In genomic region chr16:89168381-89169189, GRCh38 we compare ENCODE assay signal across 22 cellular contexts. TPM values are rescaled to one million over a fixed set of nuclear protein-coding genes. Genes with fewer than 3 reads are reported as not detected.
DNase-seq lines count a peak whose midpoint lies in the region; ATAC-seq, FAIRE-seq and TF ChIP-seq lines count a peak whose summit lies in the region.
"Had no signal": no experiment of that assay in that cellular context is flagged by ENCODE, and none has a peak within 500 bp of the region (broad histone marks: within the 10 kb centered on the region; RNA-seq: fewer than 3 reads in every experiment).

No MANE protein-coding gene starts in this region.

- H4K20me1 ChIP-seq in HCT116 (ENCODE audit: insufficient read depth) (no peaks in the 10 kb centered on the region), HepG2 (ENCODE audit: insufficient read depth, low read length) (peaks cover 10% of the 10 kb centered on the region)

- RAD21 ChIA-PET in HCT116 (lab: Charles Lee; ENCODE audit: low non-redundant PET in 1 of 2, low total read pairs in 2 of 2, uncharacterized antibody in 2 of 2, unreplicated experiment in 2 of 2): no interaction called here

- DNase-seq in HCT116 (ENCODE audit: low read depth, low spot score): no peak
- DNase-seq in SJCRH30: peak; percentile 62 to 69
- DNase-seq in HepG2 (ENCODE audit: low spot score): no peak
- DNase-seq in dorsolateral prefrontal cortex: no peak
- DNase-seq in transverse colon: no peak
- no peak for DNase-seq in HTR-8/SVneo (ENCODE audit: insufficient read length, low spot score)
- DNase-seq: activated CD8-positive, alpha-beta T cell treated with anti-CD3 and anti-CD28 coated beads, Interleukin-2, amount 10 ng/mL, durations not matched to agents 7 days and 5 days; activated naive CD4-positive, alpha-beta T cell treated with anti-CD3 and anti-CD28 coated beads, Interleukin-2, amount 50 U/mL, for 16 hours; activated T-cell treated with anti-CD3 and anti-CD28 coated beads, Interleukin-2, amount 50 U/mL, for 72 hours; foreskin melanocyte; H9; kidney glomerular epithelial cell; naive B cell; NCI-H1694 treated with DMSO at 0.1 percent for 48 hours; NCI-H446; SHP77 treated with DMSO at 0.1 percent for 48 hours; stimulated activated naive CD8-positive, alpha-beta T cell treated with anti-CD3 and anti-CD28 coated beads, Interleukin-15, Interleukin-2, amounts not matched to agents 100 U/mL and 50 U/mL, for 24 hours had no signal

- intact Hi-C loops in HCT116 (cut with micrococcal nuclease) (loop anchor here (5.0 kb wide), 1 partner anchor 116 kb away; no protein-coding TSS in a partner anchor), HepG2 (cut with micrococcal nuclease; ENCODE audit: unreplicated experiment) (loop anchor here (5.0 kb wide), 4 partner anchors 226 to 426 kb away; no protein-coding TSS in a partner anchor), dorsolateral prefrontal cortex (cut with DNase I) (loop anchor here in 1 of 2 donors (5.0 kb wide), 2 partner anchors 226 to 431 kb away; no protein-coding TSS in a partner anchor), transverse colon (cut with DNase I; ENCODE audit: low total_unique reads) (no loop called here)

- 36% methylated on average over 14 of the region's 23 CpGs for WGBS in HepG2 (ENCODE audit: low lambda C conversion rate)
- WGBS in transverse colon (ENCODE audit: low coverage in 1 of 2), 2 donors: 50% methylated on average over 23 of the region's 23 CpGs; no CpG with 5 or more reads in 1 of the 2 donors

- no peak overlapping the region for H3K9ac ChIP-seq in HCT116 (ENCODE audit: low read length)
- no peak overlapping the region for H3K9ac ChIP-seq in HepG2 (ENCODE audit: insufficient read depth, low read depth, low read length)

- ATAC-seq in HCT116 (no peak), HepG2 (no peak)
- ATAC-seq: activated CD8-positive, alpha-beta T cell treated with anti-CD3 and anti-CD28 coated beads, Interleukin-2, amount 10 ng/mL, durations not matched to agents 7 days and 5 days; activated T-cell treated with anti-CD3 and anti-CD28 coated beads, Interleukin-2, amount 50 U/mL, for 72 hours; stimulated activated naive CD8-positive, alpha-beta T cell treated with anti-CD3 and anti-CD28 coated beads, Interleukin-15, Interleukin-2, amounts not matched to agents 100 U/mL and 50 U/mL, for 24 hours had no signal

- H3K4me1 ChIP-seq in HCT116 (ENCODE audit: control insufficient read depth in 1 of 2, insufficient read depth in 2 of 2, low read length in 2 of 2) (peaks cover 24 to 40% of the 10 kb centered on the region in 2 experiments), SJCRH30 (peaks cover 32% of the 10 kb centered on the region), HepG2 (ENCODE audit: insufficient read depth, low read length) (peaks cover 53% of the 10 kb centered on the region), transverse colon (peaks cover 16 to 23% (median 20%) of the 10 kb centered on the region in 4 donors)

- peak; percentile 19 for TF ChIP-seq CTCF in C4-2B (conservative IDR thresholded peaks at IDR 0.05)
- TF ChIP-seq CTCF in HCT116 (IDR thresholded peaks at IDR 0.05 in 2 of 3, conservative IDR thresholded peaks at IDR 0.05 in 1 of 3; ENCODE audit: borderline replicate concordance in 1 of 3, insufficient read depth in 1 of 3, low read depth in 2 of 3, low read length in 2 of 3): peak in 2 of 3 experiments; percentile 26 to 39; a peak in 1 of 6 replicates
- 0 out of 2 replicates have a peak, but pooled peaks have one; percentile 17 for TF ChIP-seq CTCF in HepG2 (CRISPR knock-in tag; IDR thresholded peaks at IDR 0.05)
- no peak for TF ChIP-seq CTCF in dorsolateral prefrontal cortex (IDR thresholded peaks at IDR 0.05 in 54 of 56, conservative IDR thresholded peaks at IDR 0.05 in 2 of 56; ENCODE audit: low read depth in 1 of 56, partially characterized antibody in 56 of 56)
- no peak for TF ChIP-seq CTCF in transverse colon (IDR thresholded peaks at IDR 0.05)

- H2AFZ ChIP-seq in HCT116 (ENCODE audit: low read depth, low read length, poor library complexity, severe bottlenecking) (no peak overlapping the region), HepG2 (ENCODE audit: low read length) (no peak overlapping the region)

- BruUV-seq in HCT116 (replicated peaks; lab: Mats Ljungman, UMichigan) (no TSS peak), HepG2 (replicated peaks; lab: Mats Ljungman, UMichigan) (no TSS peak)

- no peaks in the 10 kb centered on the region for H3K79me2 ChIP-seq in HCT116 (ENCODE audit: insufficient read depth, low read length)
- no peaks in the 10 kb centered on the region for H3K79me2 ChIP-seq in HepG2 (ENCODE audit: insufficient read depth, low read length)

- H3K27ac ChIP-seq in C4-2B (no peak overlapping the region), HCT116 (ENCODE audit: low read depth, low read length) (peak overlapping the region; percentile 3; the same call in 1 of the 2 replicates), SJCRH30 (no peak overlapping the region), HepG2 (ENCODE audit: extremely low read length, insufficient read depth, low read length) (no peak overlapping the region), dorsolateral prefrontal cortex (no peak overlapping the region), transverse colon (no peak overlapping the region)
- H3K27ac ChIP-seq: upper lobe of left lung had no signal

- POLR2A ChIA-PET in HCT116 (lab: Charles Lee) (no interaction called here), HepG2 (lab: Yijun Ruan, JAX) (no interaction called here)

- H3K4me3 ChIP-seq in HCT116 (replicated peaks in 1 of 2; ENCODE audit: low read depth in 1 of 2, low read length in 2 of 2): no peak overlapping the region
- no peak overlapping the region for H3K4me3 ChIP-seq in SJCRH30
- no peak overlapping the region for H3K4me3 ChIP-seq in HepG2 (replicated peaks in 1 of 3; ENCODE audit: insufficient read depth in 1 of 3, low read depth in 2 of 3, low read length in 3 of 3)
- H3K4me3 ChIP-seq in dorsolateral prefrontal cortex: no peak overlapping the region
- no peak overlapping the region for H3K4me3 ChIP-seq in transverse colon
- H3K4me3 ChIP-seq: upper lobe of left lung had no signal

- TF ChIP-seq EP300 in HepG2 (IDR thresholded peaks at IDR 0.05; ENCODE audit: low read depth in 2 of 2, low read length in 2 of 2): no peak
- no peak for TF ChIP-seq EP300 in HepG2 (CRISPR knock-in tag; IDR thresholded peaks at IDR 0.05; ENCODE audit: borderline replicate concordance)
- no peak for TF ChIP-seq EP300 in transverse colon (IDR thresholded peaks at IDR 0.05; ENCODE audit: low read depth)

- in situ Hi-C loops in HepG2 (cut with HindIII; ENCODE audit: extremely low pct_ligation_motif_present, low pct_unique_long_range_greater_than_20kb): loop anchor here (5.0 kb wide), 3 partner anchors 231 to 411 kb away; no protein-coding TSS in a partner anchor
- in situ Hi-C loops in transverse colon (cut with MboI; ENCODE audit: low pct_ligation_motif_present in 1 of 4, low pct_unique_long_range_greater_than_20kb in 1 of 4, low sequenced_read_pairs in 3 of 4): loop anchor here in 2 of 4 donors (25.0 kb wide), 1 partner anchor 231 kb away; no protein-coding TSS in a partner anchor

- TF ChIP-seq POLR2A in HCT116 (IDR thresholded peaks at IDR 0.05; ENCODE audit: borderline replicate concordance, extremely low read depth, insufficient read depth, insufficient read length): no peak
- no peak for TF ChIP-seq POLR2A in HepG2 (IDR thresholded peaks at IDR 0.05; ENCODE audit: insufficient read depth in 1 of 2, low read depth in 2 of 2, low read length in 2 of 2)
- TF ChIP-seq POLR2A in transverse colon (IDR thresholded peaks at IDR 0.05): no peak

- no peaks in the 10 kb centered on the region for H3K9me3 ChIP-seq in HCT116 (ENCODE audit: control insufficient read depth in 1 of 2, insufficient read depth in 1 of 2, low read depth in 1 of 2, low read length in 2 of 2)
- H3K9me3 ChIP-seq in SJCRH30 (replicated peaks): no peaks in the 10 kb centered on the region
- no peaks in the 10 kb centered on the region for H3K9me3 ChIP-seq in HepG2 (ENCODE audit: low read length)
- no peaks in the 10 kb centered on the region for H3K9me3 ChIP-seq in transverse colon
- H3K9me3 ChIP-seq: upper lobe of left lung had no signal

- H3K36me3 ChIP-seq in HCT116 (ENCODE audit: control insufficient read depth in 1 of 2, insufficient read depth in 2 of 2, low read length in 2 of 2) (no peaks in the 10 kb centered on the region), SJCRH30 (peaks cover 8% of the 10 kb centered on the region; the same call in 1 of the 2 replicates), HepG2 (replicated peaks in 1 of 2; ENCODE audit: control insufficient read depth in 1 of 2, insufficient read depth in 2 of 2, low read length in 2 of 2) (no peaks in the 10 kb centered on the region), transverse colon (no peaks in the 10 kb centered on the region)
- H3K36me3 ChIP-seq: upper lobe of left lung had no signal

- TF ChIP-seq RAD21 in HCT116 (IDR thresholded peaks at IDR 0.05; ENCODE audit: low read depth) (no peak), HepG2 (CRISPR knock-in tag; IDR thresholded peaks at IDR 0.05) (no peak)

- no peak overlapping the region for H3K4me2 ChIP-seq in HCT116 (ENCODE audit: low read length)
- no peak overlapping the region for H3K4me2 ChIP-seq in HepG2 (ENCODE audit: low read depth, low read length)

- H3K27me3 ChIP-seq in HCT116 (ENCODE audit: insufficient read depth, low read length) (no peaks in the 10 kb centered on the region), SJCRH30 (no peaks in the 10 kb centered on the region; the same call in 1 of the 2 replicates), HepG2 (ENCODE audit: control insufficient read depth in 1 of 2, insufficient read depth in 2 of 2, low read length in 2 of 2) (peaks cover 37 to 80% of the 10 kb centered on the region in 2 experiments), dorsolateral prefrontal cortex (peaks cover 0 to 39% (median 6%) of the 10 kb centered on the region in 45 donors), transverse colon (peaks cover 67% of the 10 kb centered on the region)

- CTCF ChIA-PET in HCT116 (lab: Charles Lee): interaction anchor here (0.6 to 2.1 kb wide), 4 partner anchors 13 to 431 kb away, joined by 3 to 16 read pairs (median 6); partner anchors contain the start of gene APRT
- CTCF ChIA-PET in HepG2 (lab: Yijun Ruan, JAX; ENCODE audit: low intra/inter-chr PET ratio, low total read pairs): interaction anchor here (1.2 to 3.4 kb wide), 3 partner anchors 227 to 329 kb away, joined by 5 to 17 read pairs (median 13); no protein-coding TSS in a partner anchor

- no peaks in the 10 kb centered on the region for H3K9me2 ChIP-seq in HCT116 (ENCODE audit: insufficient read depth)

- FAIRE-seq in HepG2 (lab: Jason Lieb, UNC): no peak
- FAIRE-seq in HTR-8/SVneo (lab: Jason Lieb, UNC): no peak
- FAIRE-seq: astrocyte, colon had no signal

RNA-seq across cellular contexts. Expression of gene CDH15, which starts 3.0 kb away (rescaled TPM):
- total RNA-seq in HCT116 (2021; ENCODE audit: unreplicated experiment) (3.8 TPM), HepG2 (2016; rRNA removed; fragmentation: Illumina TruSeq; extraction: Trizol) (1.4 and 2.2 TPM in 2 replicates), dorsolateral prefrontal cortex (under 1 TPM in 14 of 120 experiments, not detected in 106; 0.16 to 0.81 (median 0.31) TPM), transverse colon (not detected)
- 1.7 and 2.3 TPM in 2 replicates for polyA plus RNA-seq in HCT116 (2012)
- 162 and 186 TPM in 2 replicates for total RNA-seq in SJCRH30 (2014; rRNA removed; shearing (Covaris generic))
- 2.8 and 2.9 TPM in 2 replicates for total RNA-seq in HepG2 (2016; cell fraction: cytosol; rRNA removed; fragmentation: Illumina TruSeq; extraction: Trizol; ENCODE audit: low read depth)
- total RNA-seq in HepG2 (2016; cell fraction: insoluble cytoplasmic fraction; rRNA removed; fragmentation: Illumina TruSeq; extraction: Trizol): 1.4 and 2.2 TPM in 2 replicates
- total RNA-seq in HepG2 (2016; cell fraction: membrane; rRNA removed; fragmentation: Illumina TruSeq; extraction: Trizol): 3.6 and 3.7 TPM in 2 replicates
- 1.6 and 1.8 TPM in 2 replicates for total RNA-seq in HepG2 (2016; cell fraction: nucleus; rRNA removed; fragmentation: Illumina TruSeq; extraction: Trizol)
- polyA plus RNA-seq in HepG2 (2011; rRNA removed): 0.69 and 0.74 TPM in 2 replicates
- polyA plus RNA-seq in HepG2 (2011; cell fraction: cytosol; rRNA removed): 0.37 and 1.2 TPM in 2 replicates
- 1.6 and 2.1 TPM in 2 replicates for polyA plus RNA-seq in HepG2 (2011; cell fraction: nucleus; rRNA removed)
- polyA plus RNA-seq in HepG2 (2012): 0.61 and 0.90 TPM in 2 replicates
- 3.5 and 3.8 TPM in 2 replicates for polyA plus RNA-seq in HepG2 (2016; cell fraction: cytosol; fragmentation: Illumina TruSeq; extraction: Trizol; ENCODE audit: low read depth)
- 1.7 and 2.3 TPM in 2 replicates for polyA plus RNA-seq in HepG2 (2016; cell fraction: insoluble cytoplasmic fraction; fragmentation: Illumina TruSeq; extraction: Trizol; ENCODE audit: low read depth)
- polyA plus RNA-seq in HepG2 (2016; cell fraction: membrane; fragmentation: Illumina TruSeq; extraction: Trizol; ENCODE audit: low read depth): 3.3 and 4.1 TPM in 2 replicates
- polyA plus RNA-seq in HepG2 (2016; cell fraction: nucleus; fragmentation: Illumina TruSeq; extraction: Trizol; ENCODE audit: insufficient read depth, low read depth): 3.3 and 3.4 TPM in 2 replicates
- polyA minus RNA-seq in HepG2 (2011; rRNA and poly(A)+ RNA removed; ENCODE audit: low replicate concordance): 0.62 TPM in 1 of 2 replicates, not detected in the other
- polyA minus RNA-seq in HepG2 (2011; cell fraction: cytosol; rRNA and poly(A)+ RNA removed): 0.40 and 0.62 TPM in 2 replicates
- 0.39 TPM in 1 of 2 replicates, not detected in the other for polyA minus RNA-seq in HepG2 (2011; cell fraction: nucleus; rRNA and poly(A)+ RNA removed)
- total RNA-seq: activated CD8-positive, alpha-beta T cell treated with anti-CD3 and anti-CD28 coated beads, Interleukin-2, amount 10 ng/mL, durations not matched to agents 7 days and 5 days; activated T-cell treated with anti-CD3 and anti-CD28 coated beads, Interleukin-2, amount 50 U/mL, for 72 hours; T-helper 1 cell treated with Interleukin-12 subunit alpha and Interleukin-12 subunit beta and Interleukin-4 antibody, amounts not matched to agents 30 ng/mL and 1 ng/mL, for 36 hours had no signal

RNA-seq across cellular contexts. Expression of gene SLC22A31, which starts 31.8 kb away (rescaled TPM):
- total RNA-seq in HCT116 (2021; ENCODE audit: unreplicated experiment) (53.7 TPM), HepG2 (2016; rRNA removed; fragmentation: Illumina TruSeq; extraction: Trizol) (20.6 and 83.3 TPM in 2 replicates), dorsolateral prefrontal cortex (1 to 10 TPM in 1 of 120 experiments, under 1 TPM in 5, not detected in 114; 0.23 to 1.5 (median 0.76) TPM), transverse colon (1 to 10 TPM in 1 of 4 donors, not detected in 3; 1.3 TPM)
- 33.6 and 34.3 TPM in 2 replicates for polyA plus RNA-seq in HCT116 (2012)
- total RNA-seq in SJCRH30 (2014; rRNA removed; shearing (Covaris generic)): 0.18 TPM in 1 of 2 replicates, not detected in the other
- total RNA-seq in HepG2 (2016; cell fraction: cytosol; rRNA removed; fragmentation: Illumina TruSeq; extraction: Trizol; ENCODE audit: low read depth): 22.4 and 22.9 TPM in 2 replicates
- 17.9 and 83.9 TPM in 2 replicates for total RNA-seq in HepG2 (2016; cell fraction: insoluble cytoplasmic fraction; rRNA removed; fragmentation: Illumina TruSeq; extraction: Trizol)
- 38.1 and 39.2 TPM in 2 replicates for total RNA-seq in HepG2 (2016; cell fraction: membrane; rRNA removed; fragmentation: Illumina TruSeq; extraction: Trizol)
- 88.9 and 114 TPM in 2 replicates for total RNA-seq in HepG2 (2016; cell fraction: nucleus; rRNA removed; fragmentation: Illumina TruSeq; extraction: Trizol)
- polyA plus RNA-seq in HepG2 (2011; rRNA removed): 67.3 and 98.2 TPM in 2 replicates
- polyA plus RNA-seq in HepG2 (2011; cell fraction: cytosol; rRNA removed): 27.2 and 52.1 TPM in 2 replicates
- 1,312 and 1,533 TPM in 2 replicates for polyA plus RNA-seq in HepG2 (2011; cell fraction: nucleus; rRNA removed)
- 45.8 and 48.2 TPM in 2 replicates for polyA plus RNA-seq in HepG2 (2012)
- 27.4 and 28.3 TPM in 2 replicates for polyA plus RNA-seq in HepG2 (2016; cell fraction: cytosol; fragmentation: Illumina TruSeq; extraction: Trizol; ENCODE audit: low read depth)
- 23.8 and 26.1 TPM in 2 replicates for polyA plus RNA-seq in HepG2 (2016; cell fraction: insoluble cytoplasmic fraction; fragmentation: Illumina TruSeq; extraction: Trizol; ENCODE audit: low read depth)
- polyA plus RNA-seq in HepG2 (2016; cell fraction: membrane; fragmentation: Illumina TruSeq; extraction: Trizol; ENCODE audit: low read depth): 29.3 and 31.7 TPM in 2 replicates
- 322 and 325 TPM in 2 replicates for polyA plus RNA-seq in HepG2 (2016; cell fraction: nucleus; fragmentation: Illumina TruSeq; extraction: Trizol; ENCODE audit: insufficient read depth, low read depth)
- polyA minus RNA-seq in HepG2 (2011; rRNA and poly(A)+ RNA removed; ENCODE audit: low replicate concordance): 51.6 TPM in 1 of 2 replicates, not detected in the other
- 17.1 and 21.0 TPM in 2 replicates for polyA minus RNA-seq in HepG2 (2011; cell fraction: cytosol; rRNA and poly(A)+ RNA removed)
- 89.4 and 90.8 TPM in 2 replicates for polyA minus RNA-seq in HepG2 (2011; cell fraction: nucleus; rRNA and poly(A)+ RNA removed)
- total RNA-seq: activated CD8-positive, alpha-beta T cell treated with anti-CD3 and anti-CD28 coated beads, Interleukin-2, amount 10 ng/mL, durations not matched to agents 7 days and 5 days had no signal

RNA-seq across cellular contexts. Expression of gene ZNF778, which starts 48.9 kb away (rescaled TPM):
- total RNA-seq in HCT116 (2021; ENCODE audit: unreplicated experiment): 19.5 TPM
- 8.8 and 9.6 TPM in 2 replicates for polyA plus RNA-seq in HCT116 (2012)
- total RNA-seq in SJCRH30 (2014; rRNA removed; shearing (Covaris generic)): 24.1 and 33.5 TPM in 2 replicates
- total RNA-seq in HepG2 (2016; rRNA removed; fragmentation: Illumina TruSeq; extraction: Trizol): 7.2 and 9.3 TPM in 2 replicates
- total RNA-seq in HepG2 (2016; cell fraction: cytosol; rRNA removed; fragmentation: Illumina TruSeq; extraction: Trizol; ENCODE audit: low read depth): 1.7 and 2.6 TPM in 2 replicates
- total RNA-seq in HepG2 (2016; cell fraction: insoluble cytoplasmic fraction; rRNA removed; fragmentation: Illumina TruSeq; extraction: Trizol): 6.1 and 8.3 TPM in 2 replicates
- total RNA-seq in HepG2 (2016; cell fraction: membrane; rRNA removed; fragmentation: Illumina TruSeq; extraction: Trizol): 2.7 and 3.9 TPM in 2 replicates
- total RNA-seq in HepG2 (2016; cell fraction: nucleus; rRNA removed; fragmentation: Illumina TruSeq; extraction: Trizol): 8.7 and 10.5 TPM in 2 replicates
- 3.8 and 6.1 TPM in 2 replicates for polyA plus RNA-seq in HepG2 (2011; rRNA removed)
- polyA plus RNA-seq in HepG2 (2011; cell fraction: cytosol; rRNA removed): 1.8 and 2.1 TPM in 2 replicates
- polyA plus RNA-seq in HepG2 (2011; cell fraction: nucleus; rRNA removed): 6.6 and 11.3 TPM in 2 replicates
- 2.4 and 3.0 TPM in 2 replicates for polyA plus RNA-seq in HepG2 (2012)
- 0.79 and 0.83 TPM in 2 replicates for polyA plus RNA-seq in HepG2 (2016; cell fraction: cytosol; fragmentation: Illumina TruSeq; extraction: Trizol; ENCODE audit: low read depth)
- polyA plus RNA-seq in HepG2 (2016; cell fraction: insoluble cytoplasmic fraction; fragmentation: Illumina TruSeq; extraction: Trizol; ENCODE audit: low read depth): 4.6 and 6.1 TPM in 2 replicates
- polyA plus RNA-seq in HepG2 (2016; cell fraction: membrane; fragmentation: Illumina TruSeq; extraction: Trizol; ENCODE audit: low read depth): 0.61 and 1.7 TPM in 2 replicates
- 11.3 and 22.5 TPM in 2 replicates for polyA plus RNA-seq in HepG2 (2016; cell fraction: nucleus; fragmentation: Illumina TruSeq; extraction: Trizol; ENCODE audit: insufficient read depth, low read depth)
- 6.4 and 9.2 TPM in 2 replicates for polyA minus RNA-seq in HepG2 (2011; rRNA and poly(A)+ RNA removed; ENCODE audit: low replicate concordance)
- 4.0 and 6.1 TPM in 2 replicates for polyA minus RNA-seq in HepG2 (2011; cell fraction: cytosol; rRNA and poly(A)+ RNA removed)
- 15.2 and 17.3 TPM in 2 replicates for polyA minus RNA-seq in HepG2 (2011; cell fraction: nucleus; rRNA and poly(A)+ RNA removed)
- 10 to 100 TPM; 10.1 to 35.3 (median 17.7) TPM for total RNA-seq in dorsolateral prefrontal cortex
- 10 to 100 TPM in 3 of 4 donors, 1 to 10 TPM in 1; 9.3 to 89.0 (median 13.4) TPM for total RNA-seq in transverse colon

Comparison
In these comparisons a context has a peak if more than half of its experiments do, and no peak if none do; other contexts are left out.
1. CTCF ChIP-seq: peak in C4-2B (single experiment), HCT116 (2 of 3) and HepG2 (single experiment); none in dorsolateral prefrontal cortex (0 of 56) and transverse colon (0 of 5).
2. DNase-seq: peak in SJCRH30 (2 of 2); none in HCT116 (single experiment), HepG2 (single experiment), dorsolateral prefrontal cortex (0 of 10), transverse colon (single experiment) and HTR-8/SVneo (single experiment).
3. RNA of gene CDH15, which starts 3.0 kb away (total RNA-seq): 162 to 186 TPM in SJCRH30; 3.8 TPM in HCT116 (single experiment), 1.4 to 3.7 TPM in HepG2, not detected in transverse colon and 0.16 to 0.81 TPM in dorsolateral prefrontal cortex; every median in the first group is over 10 times any median in the second.
4. RNA of gene SLC22A31, which starts 31.8 kb away (total RNA-seq): 17.9 to 114 TPM in HepG2 and 53.7 TPM in HCT116 (single experiment); 0.18 TPM in SJCRH30, 0.23 to 1.5 TPM in dorsolateral prefrontal cortex and 1.3 TPM in transverse colon; every median in the first group is over 4 times any median in the second.